In genomic region chr18:51171208-51171607, GRCh38 we compare ENCODE assay signal across 14 cellular contexts. TPM values are rescaled to one million over a fixed set of nuclear protein-coding genes. Genes with fewer than 3 reads are reported as not detected.
DNase-seq lines count a peak whose midpoint lies in the region; ATAC-seq and TF ChIP-seq lines count a peak whose summit lies in the region.
"Had no signal": no experiment of that assay in that cellular context is flagged by ENCODE, and none has a peak within 500 bp of the region (broad histone marks: within the 10 kb centered on the region; RNA-seq: fewer than 3 reads in every experiment).

No MANE protein-coding gene starts in this region.

- H3K9me3 Mint-ChIP-seq in activated T-cell treated with anti-CD3 and anti-CD28 coated beads, Interleukin-2, amount 50 U/mL, for 4 hours, result no peaks in the 10 kb centered on the region
- H3K9me3 Mint-ChIP-seq in stimulated activated naive B cell treated with anti-CD40 and anti-IgM and Interleukin-4, amounts not matched to agents 10 μg/mL and 1 μg/mL and 100 μg/mL, for 72 hours, result peaks cover 3 to 4% of the 10 kb centered on the region in 2 donors
- no peaks in the 10 kb centered on the region for H3K9me3 Mint-ChIP-seq in progenitor cell of endocrine pancreas (ENCODE audit: low read depth)
- H3K9me3 Mint-ChIP-seq: endodermal cell had no signal

- H3K36me3 Mint-ChIP-seq in activated T-cell treated with anti-CD3 and anti-CD28 coated beads, Interleukin-2, amount 50 U/mL, for 4 hours (ENCODE audit: insufficient read depth), result peaks cover 11% of the 10 kb centered on the region
- peaks cover 10 to 26% of the 10 kb centered on the region in 2 donors for H3K36me3 Mint-ChIP-seq in stimulated activated naive B cell treated with anti-CD40 and anti-IgM and Interleukin-4, amounts not matched to agents 10 μg/mL and 1 μg/mL and 100 μg/mL, for 72 hours
- H3K36me3 Mint-ChIP-seq in progenitor cell of endocrine pancreas (ENCODE audit: insufficient read depth), result peaks cover 13% of the 10 kb centered on the region

- H3K27ac ChIP-seq in KMS-11, result peak overlapping the region; percentile 28; the same call in 1 of the 2 replicates
- H3K27ac ChIP-seq: parathyroid adenoma had no signal

- peaks cover 45% of the 10 kb centered on the region for H3K79me2 ChIP-seq in KMS-11 (ENCODE audit: insufficient read depth, low read depth)
- H3K79me2 ChIP-seq: parathyroid adenoma had no signal

- peak; percentile 74 to 82 for ATAC-seq in activated T-cell treated with anti-CD3 and anti-CD28 coated beads, Interleukin-2, amount 50 U/mL, for 4 hours
- ATAC-seq in HG02571 (IDR thresholded peaks at IDR 0.05; ENCODE audit: unreplicated experiment), result peak; percentile 66
- peak; percentile 91 to 96 for ATAC-seq in stimulated activated naive B cell treated with anti-CD40 and anti-IgM and Interleukin-4, amounts not matched to agents 10 μg/mL and 1 μg/mL and 100 μg/mL, for 72 hours (replicated peaks)

- H3K27ac Mint-ChIP-seq in stimulated activated naive B cell treated with anti-CD40 and anti-IgM and Interleukin-4, amounts not matched to agents 10 μg/mL and 1 μg/mL and 100 μg/mL, for 72 hours, result peak overlapping the region; percentile 96
- H3K27ac Mint-ChIP-seq in progenitor cell of endocrine pancreas, result no peak overlapping the region
- H3K27ac Mint-ChIP-seq: endodermal cell had no signal

- H3K27me3 Mint-ChIP-seq in activated T-cell treated with anti-CD3 and anti-CD28 coated beads, Interleukin-2, amount 50 U/mL, for 4 hours (ENCODE audit: low read depth), result no peaks in the 10 kb centered on the region
- H3K27me3 Mint-ChIP-seq in stimulated activated naive B cell treated with anti-CD40 and anti-IgM and Interleukin-4, amounts not matched to agents 10 μg/mL and 1 μg/mL and 100 μg/mL, for 72 hours, result no peaks in the 10 kb centered on the region
- no peaks in the 10 kb centered on the region for H3K27me3 Mint-ChIP-seq in progenitor cell of endocrine pancreas

- peaks cover 92% of the 10 kb centered on the region for H3K4me1 ChIP-seq in KMS-11 (ENCODE audit: low read depth, poor library complexity, severe bottlenecking)
- H3K4me1 ChIP-seq: parathyroid adenoma had no signal

- H3K4me1 Mint-ChIP-seq in activated T-cell treated with anti-CD3 and anti-CD28 coated beads, Interleukin-2, amount 50 U/mL, for 4 hours (ENCODE audit: low read depth), result peaks cover 55% of the 10 kb centered on the region
- H3K4me1 Mint-ChIP-seq in stimulated activated naive B cell treated with anti-CD40 and anti-IgM and Interleukin-4, amounts not matched to agents 10 μg/mL and 1 μg/mL and 100 μg/mL, for 72 hours, result peaks cover 25 to 57% of the 10 kb centered on the region in 2 donors
- no peaks in the 10 kb centered on the region for H3K4me1 Mint-ChIP-seq in progenitor cell of endocrine pancreas (ENCODE audit: low read depth)

- no peak overlapping the region for H2AFZ ChIP-seq in KMS-11 (ENCODE audit: low read depth)
- H2AFZ ChIP-seq: parathyroid adenoma had no signal

- peak overlapping the region; percentile 18 for H3K4me2 ChIP-seq in KMS-11

- DNase-seq in activated T-cell treated with anti-CD3 and anti-CD28 coated beads, Interleukin-2, amount 50 U/mL, for 4 hours, result no peak
- DNase-seq in activated T-cell treated with anti-CD3 and anti-CD28 coated beads, Interleukin-2, amount 50 U/mL, for 1 hour, result no peak
- DNase-seq in stimulated activated naive B cell treated with anti-CD40 and anti-IgM and Interleukin-4, amounts not matched to agents 10 μg/mL and 1 μg/mL and 100 μg/mL, for 72 hours, result no peak
- DNase-seq in progenitor cell of endocrine pancreas (ENCODE audit: low spot score, unreplicated experiment), result no peak
- no peak for DNase-seq in occipital lobe (lab: John Stamatoyannopoulos, UW)
- DNase-seq in NCI-H2081 treated with DMSO at 0.1 percent for 48 hours (lab: John Stamatoyannopoulos, UW), result no peak
- DNase-seq: endodermal cell; NCI-H526; SIG-M5; stimulated activated CD4-positive, alpha-beta T cell treated with anti-CD3 and anti-CD28 coated beads, Interleukin-1b, Interleukin-23, amount 100 ng/mL, for 48 hours had no signal

- no peaks in the 10 kb centered on the region for H3K27me3 ChIP-seq in KMS-11 (ENCODE audit: insufficient read depth, low read depth)

- TF ChIP-seq CTCF in KMS-11 (conservative IDR thresholded peaks at IDR 0.05; ENCODE audit: low read depth, low read length) (no peak), progenitor cell of endocrine pancreas (IDR thresholded peaks at IDR 0.05; ENCODE audit: unreplicated experiment) (no peak)

- H3K4me3 ChIP-seq in KMS-11 (IDR thresholded peaks at IDR 0.05; ENCODE audit: insufficient read depth, low read depth, low read length), result no peak overlapping the region
- H3K4me3 ChIP-seq: lung had no signal

- peaks cover 11% of the 10 kb centered on the region; the same call in 1 of the 2 replicates for H3K36me3 ChIP-seq in KMS-11 (ENCODE audit: insufficient read depth)

- H3K9ac ChIP-seq in KMS-11, result no peak overlapping the region
- H3K9ac ChIP-seq: parathyroid adenoma had no signal

- H4K20me1 ChIP-seq in KMS-11 (ENCODE audit: insufficient read depth), result peaks cover 14% of the 10 kb centered on the region; the same call in 1 of the 2 replicates

- peak overlapping the region; percentile 16 for H3K4me3 Mint-ChIP-seq in activated T-cell treated with anti-CD3 and anti-CD28 coated beads, Interleukin-2, amount 50 U/mL, for 4 hours
- peak overlapping the region; percentile 36 to 71 for H3K4me3 Mint-ChIP-seq in stimulated activated naive B cell treated with anti-CD40 and anti-IgM and Interleukin-4, amounts not matched to agents 10 μg/mL and 1 μg/mL and 100 μg/mL, for 72 hours
- H3K4me3 Mint-ChIP-seq in progenitor cell of endocrine pancreas (ENCODE audit: low read depth), result no peak overlapping the region
- H3K4me3 Mint-ChIP-seq: endodermal cell had no signal

RNA-seq across cellular contexts. Expression of gene MEX3C, which starts 26.3 kb away (rescaled TPM):
- total RNA-seq in activated T-cell treated with anti-CD3 and anti-CD28 coated beads, Interleukin-2, amount 50 U/mL, for 4 hours, result 10 to 100 TPM; 67.4 to 89.2 (median 80.3) TPM
- total RNA-seq in progenitor cell of endocrine pancreas, result 86.2 and 91.1 TPM in 2 replicates
- total RNA-seq in occipital lobe, result 104 TPM
